In the genomic region with DNA sequence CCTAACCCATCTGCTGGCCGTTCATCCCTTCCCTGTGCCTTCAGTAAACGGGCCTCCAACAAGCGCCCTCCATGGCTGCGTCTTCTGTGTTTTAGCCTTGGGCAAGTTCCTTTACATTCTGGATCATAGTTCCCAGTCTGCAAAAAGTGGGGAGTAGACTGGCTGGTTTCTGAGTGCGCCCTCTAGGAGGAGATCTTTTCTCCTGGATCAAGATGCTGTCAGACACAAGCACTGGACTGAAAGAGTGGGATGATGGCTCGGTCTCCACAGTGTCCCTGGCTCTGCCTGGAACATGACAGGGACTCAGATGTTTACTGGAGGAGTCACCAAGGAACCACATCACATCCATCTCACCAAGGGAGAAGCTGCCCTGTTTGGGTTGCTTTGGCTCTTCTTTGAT, we compare ENCODE assay signal across 26 cellular contexts.
DNase-seq lines count a peak whose midpoint lies in the region; ATAC-seq and TF ChIP-seq lines count a peak whose summit lies in the region.
"Had no signal": no experiment of that assay in that cellular context is flagged by ENCODE, and none has a peak within 500 bp of the region (broad histone marks: within the 10 kb centered on the region; RNA-seq: fewer than 3 reads in every experiment).

No MANE protein-coding gene starts in this region.

- no peak overlapping the region for H3K4me3 Mint-ChIP-seq in activated naive CD4-positive, alpha-beta T cell treated with anti-CD3 and anti-CD28 coated beads, Interleukin-2, amount 50 U/mL, for 24 hours
- no peak overlapping the region for H3K4me3 Mint-ChIP-seq in WTC11
- H3K4me3 Mint-ChIP-seq in stimulated activated effector memory CD8-positive, alpha-beta T cell treated with anti-CD3 and anti-CD28 coated beads, Interleukin-12 subunit alpha, Interleukin-12 subunit beta, amount 100 ng/mL, for 72 hours = no peak overlapping the region
- H3K4me3 Mint-ChIP-seq: activated CD4-positive, alpha-beta memory T cell treated with anti-CD3 and anti-CD28 coated beads, Interleukin-2, amount 10 ng/mL, durations not matched to agents 7 days and 5 days; B cell; stimulated activated naive CD8-positive, alpha-beta T cell treated with anti-CD3 and anti-CD28 coated beads, Interleukin-15, Interleukin-2, amounts not matched to agents 100 ng/mL and 50 ng/mL, for 24 hours had no signal

- H3K27ac Mint-ChIP-seq in activated naive CD4-positive, alpha-beta T cell treated with anti-CD3 and anti-CD28 coated beads, Interleukin-2, amount 50 U/mL, for 24 hours = peak overlapping the region; percentile 12
- H3K27ac Mint-ChIP-seq in WTC11 = no peak overlapping the region
- peak overlapping the region; percentile 83 for H3K27ac Mint-ChIP-seq in stimulated activated effector memory CD8-positive, alpha-beta T cell treated with anti-CD3 and anti-CD28 coated beads, Interleukin-12 subunit alpha, Interleukin-12 subunit beta, amount 100 ng/mL, for 72 hours
- H3K27ac Mint-ChIP-seq: activated CD4-positive, alpha-beta memory T cell treated with anti-CD3 and anti-CD28 coated beads, Interleukin-2, amount 10 ng/mL, durations not matched to agents 7 days and 5 days; B cell; stimulated activated naive CD8-positive, alpha-beta T cell treated with anti-CD3 and anti-CD28 coated beads, Interleukin-15, Interleukin-2, amounts not matched to agents 100 ng/mL and 50 ng/mL, for 24 hours had no signal

- no peak for TF ChIP-seq CTCF in WTC11 (IDR thresholded peaks at IDR 0.05)
- peak; percentile 34 for TF ChIP-seq CTCF in foreskin keratinocyte (conservative IDR thresholded peaks at IDR 0.05)

- no peak for DNase-seq in activated naive CD4-positive, alpha-beta T cell (lab: John Stamatoyannopoulos, UW)
- DNase-seq in WTC11 (ENCODE audit: low spot score) = no peak
- DNase-seq in foreskin keratinocyte = no peak
- no peak for DNase-seq in stimulated activated effector memory CD8-positive, alpha-beta T cell treated with anti-CD3 and anti-CD28 coated beads, Interleukin-12 subunit alpha, Interleukin-12 subunit beta, amount 100 ng/mL, for 72 hours (ENCODE audit: low spot score in 2 of 2)
- no peak for DNase-seq in NCI-H226
- no peak for DNase-seq in NCI-H82 (lab: John Stamatoyannopoulos, UW)
- DNase-seq in iPS-NIHi11 (ENCODE audit: low spot score) = no peak
- DNase-seq: activated CD4-positive, alpha-beta memory T cell treated with anti-CD3 and anti-CD28 coated beads, Interleukin-2, amount 10 ng/mL, durations not matched to agents 7 days and 5 days; activated CD4-positive, CD25-positive, alpha-beta regulatory T cell; activated T-cell treated with anti-CD3 and anti-CD28 coated beads for 4 hours; cerebellar nuclear complex; COR-L47; DMS79; effector CD4-positive, alpha-beta T cell; GOT3; kidney glomerular epithelial cell; NCI-H1436 treated with DMSO at 0.1 percent for 48 hours; NCI-H524; retina; stimulated activated CD4-positive, alpha-beta T cell treated with anti-CD3 and anti-CD28 coated beads, Interleukin-4, amount 100 ng/mL, for 1 hour had no signal

- ATAC-seq in WTC11 = peak; percentile 63
- ATAC-seq in foreskin keratinocyte = no peak
- ATAC-seq in stimulated activated effector memory CD8-positive, alpha-beta T cell treated with anti-CD3 and anti-CD28 coated beads, Interleukin-12 subunit alpha, Interleukin-12 subunit beta, amount 100 ng/mL, for 72 hours = no peak
- ATAC-seq: gastroesophageal sphincter had no signal

- no peaks in the 10 kb centered on the region for H3K27me3 Mint-ChIP-seq in activated naive CD4-positive, alpha-beta T cell treated with anti-CD3 and anti-CD28 coated beads, Interleukin-2, amount 50 U/mL, for 24 hours
- peaks cover 5% of the 10 kb centered on the region; the same call in 1 of the 2 replicates for H3K27me3 Mint-ChIP-seq in WTC11 (ENCODE audit: low read depth)
- H3K27me3 Mint-ChIP-seq: activated CD4-positive, alpha-beta memory T cell treated with anti-CD3 and anti-CD28 coated beads, Interleukin-2, amount 10 ng/mL, durations not matched to agents 7 days and 5 days; B cell; stimulated activated naive CD8-positive, alpha-beta T cell treated with anti-CD3 and anti-CD28 coated beads, Interleukin-15, Interleukin-2, amounts not matched to agents 100 ng/mL and 50 ng/mL, for 24 hours had no signal

- CTCF ChIA-PET in WTC11 (lab: Charles Lee) = interaction anchor here (1.0 to 1.3 kb wide), 2 partner anchors 16 to 63 kb away, joined by 3 read pairs; no protein-coding TSS in a partner anchor

- H3K4me1 Mint-ChIP-seq in activated naive CD4-positive, alpha-beta T cell treated with anti-CD3 and anti-CD28 coated beads, Interleukin-2, amount 50 U/mL, for 24 hours = peaks cover 80% of the 10 kb centered on the region
- H3K4me1 Mint-ChIP-seq in WTC11 = peaks cover 33% of the 10 kb centered on the region
- H3K4me1 Mint-ChIP-seq in stimulated activated effector memory CD8-positive, alpha-beta T cell treated with anti-CD3 and anti-CD28 coated beads, Interleukin-12 subunit alpha, Interleukin-12 subunit beta, amount 100 ng/mL, for 72 hours = peaks cover 35% of the 10 kb centered on the region

- no peaks in the 10 kb centered on the region for H3K9me3 Mint-ChIP-seq in activated naive CD4-positive, alpha-beta T cell treated with anti-CD3 and anti-CD28 coated beads, Interleukin-2, amount 50 U/mL, for 24 hours
- no peaks in the 10 kb centered on the region for H3K9me3 Mint-ChIP-seq in WTC11
- H3K9me3 Mint-ChIP-seq in stimulated activated effector memory CD8-positive, alpha-beta T cell treated with anti-CD3 and anti-CD28 coated beads, Interleukin-12 subunit alpha, Interleukin-12 subunit beta, amount 100 ng/mL, for 72 hours = no peaks in the 10 kb centered on the region
- H3K9me3 Mint-ChIP-seq: activated CD4-positive, alpha-beta memory T cell treated with anti-CD3 and anti-CD28 coated beads, Interleukin-2, amount 10 ng/mL, durations not matched to agents 7 days and 5 days; stimulated activated naive CD8-positive, alpha-beta T cell treated with anti-CD3 and anti-CD28 coated beads, Interleukin-15, Interleukin-2, amounts not matched to agents 100 ng/mL and 50 ng/mL, for 24 hours had no signal

- POLR2A ChIA-PET in WTC11 (lab: Charles Lee) = no interaction called here

- no peaks in the 10 kb centered on the region for H3K27me3 ChIP-seq in foreskin keratinocyte
- H3K27me3 ChIP-seq: esophagus muscularis mucosa, gastroesophageal sphincter, tibial nerve had no signal

- H3K27ac ChIP-seq in foreskin keratinocyte = no peak overlapping the region
- H3K27ac ChIP-seq: esophagus muscularis mucosa, gastroesophageal sphincter, tibial nerve had no signal

- H3K4me1 ChIP-seq in foreskin keratinocyte = peaks cover 7% of the 10 kb centered on the region

- peaks cover 16% of the 10 kb centered on the region for H3K36me3 Mint-ChIP-seq in activated naive CD4-positive, alpha-beta T cell treated with anti-CD3 and anti-CD28 coated beads, Interleukin-2, amount 50 U/mL, for 24 hours
- no peaks in the 10 kb centered on the region for H3K36me3 Mint-ChIP-seq in WTC11
- peaks cover 65% of the 10 kb centered on the region for H3K36me3 Mint-ChIP-seq in stimulated activated effector memory CD8-positive, alpha-beta T cell treated with anti-CD3 and anti-CD28 coated beads, Interleukin-12 subunit alpha, Interleukin-12 subunit beta, amount 100 ng/mL, for 72 hours

TF ChIP-seq in WTC11, 78 proteins besides CTCF, POLR2A, EP300 and RAD21:
- TF ChIP-seq ZNF416 (CRISPR knock-in tag; IDR thresholded peaks at IDR 0.05) (no peak), ZNF423 (CRISPR knock-in tag; IDR thresholded peaks at IDR 0.05) (no peak), SMAD4 (CRISPR knock-in tag; IDR thresholded peaks at IDR 0.05) (no peak), EMX1 (CRISPR knock-in tag; IDR thresholded peaks at IDR 0.05) (no peak), ZNF138 (CRISPR knock-in tag; conservative IDR thresholded peaks at IDR 0.05) (no peak), HMGA2 (CRISPR knock-in tag; IDR thresholded peaks at IDR 0.05) (no peak), ZNF396 (CRISPR knock-in tag; IDR thresholded peaks at IDR 0.05; ENCODE audit: borderline replicate concordance) (no peak), CBFB (CRISPR knock-in tag; IDR thresholded peaks at IDR 0.05; ENCODE audit: low read depth) (no peak), TEAD1 (CRISPR knock-in tag; IDR thresholded peaks at IDR 0.05) (no peak)
- TF ChIP-seq, protein P1, sequence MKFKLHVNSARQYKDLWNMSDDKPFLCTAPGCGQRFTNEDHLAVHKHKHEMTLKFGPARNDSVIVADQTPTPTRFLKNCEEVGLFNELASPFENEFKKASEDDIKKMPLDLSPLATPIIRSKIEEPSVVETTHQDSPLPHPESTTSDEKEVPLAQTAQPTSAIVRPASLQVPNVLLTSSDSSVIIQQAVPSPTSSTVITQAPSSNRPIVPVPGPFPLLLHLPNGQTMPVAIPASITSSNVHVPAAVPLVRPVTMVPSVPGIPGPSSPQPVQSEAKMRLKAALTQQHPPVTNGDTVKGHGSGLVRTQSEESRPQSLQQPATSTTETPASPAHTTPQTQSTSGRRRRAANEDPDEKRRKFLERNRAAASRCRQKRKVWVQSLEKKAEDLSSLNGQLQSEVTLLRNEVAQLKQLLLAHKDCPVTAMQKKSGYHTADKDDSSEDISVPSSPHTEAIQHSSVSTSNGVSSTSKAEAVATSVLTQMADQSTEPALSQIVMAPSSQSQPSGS (CRISPR knock-in tag; IDR thresholded peaks at IDR 0.05; ENCODE audit: borderline replicate concordance, low read depth) = no peak
- TF ChIP-seq, protein P2, sequence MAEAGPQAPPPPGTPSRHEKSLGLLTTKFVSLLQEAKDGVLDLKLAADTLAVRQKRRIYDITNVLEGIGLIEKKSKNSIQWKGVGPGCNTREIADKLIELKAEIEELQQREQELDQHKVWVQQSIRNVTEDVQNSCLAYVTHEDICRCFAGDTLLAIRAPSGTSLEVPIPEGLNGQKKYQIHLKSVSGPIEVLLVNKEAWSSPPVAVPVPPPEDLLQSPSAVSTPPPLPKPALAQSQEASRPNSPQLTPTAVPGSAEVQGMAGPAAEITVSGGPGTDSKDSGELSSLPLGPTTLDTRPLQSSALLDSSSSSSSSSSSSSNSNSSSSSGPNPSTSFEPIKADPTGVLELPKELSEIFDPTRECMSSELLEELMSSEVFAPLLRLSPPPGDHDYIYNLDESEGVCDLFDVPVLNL (CRISPR knock-in tag; IDR thresholded peaks at IDR 0.05; ENCODE audit: borderline replicate concordance, low read depth) = no peak
TF ChIP-seq in WTC11: peak in this region for 0.
